ENCODE assay signal across 8 cellular contexts in genomic region chr2:69644506-69644979, GRCh38. TPM values are rescaled to one million over a fixed set of nuclear protein-coding genes. Genes with fewer than 3 reads are reported as not detected.
A peak's percentile ranks its signal among the peaks of the same experiment; 100 is the strongest.
DNase-seq lines count a peak whose midpoint lies in the region; ATAC-seq and TF ChIP-seq lines count a peak whose summit lies in the region.

No MANE protein-coding gene starts in this region.

- TF ChIP-seq POLR2A in body of pancreas (IDR thresholded peaks at IDR 0.05) (no peak), right lobe of liver (IDR thresholded peaks at IDR 0.05) (no peak)

- TF ChIP-seq CTCF in body of pancreas (IDR thresholded peaks at IDR 0.05) (no peak), right lobe of liver (IDR thresholded peaks at IDR 0.05) (no peak), upper lobe of right lung (IDR thresholded peaks at IDR 0.05) (no peak)

- H3K4me3 ChIP-seq in body of pancreas (peak overlapping the region; percentile 27 to 84), right lobe of liver (peak overlapping the region; percentile 82 to 99 (median 97)), upper lobe of right lung (peak overlapping the region; percentile 99)

- WGBS in body of pancreas, 2 donors: 0 to 1% methylated on average over 15 of the region's 15 CpGs
- WGBS in right lobe of liver (ENCODE audit: insufficient coverage, low coverage, low lambda C conversion rate, missing lambda C conversion rate): 1% methylated on average over 6 of the region's 15 CpGs

- peak overlapping the region; percentile 99 for H3K27ac Mint-ChIP-seq in activated naive CD4-positive, alpha-beta T cell treated with anti-CD3 and anti-CD28 coated beads, Interleukin-2, amount 50 U/mL, for 24 hours

- H3K4me1 ChIP-seq in body of pancreas (peaks cover 37% of the 10 kb centered on the region), right lobe of liver (peaks cover 0 to 18% (median 0%) of the 10 kb centered on the region in 4 donors), upper lobe of right lung (peaks cover 36% of the 10 kb centered on the region)

- H3K9me3 Mint-ChIP-seq in activated naive CD4-positive, alpha-beta T cell treated with anti-CD3 and anti-CD28 coated beads, Interleukin-2, amount 50 U/mL, for 24 hours: no peaks in the 10 kb centered on the region

- H3K4me3 Mint-ChIP-seq in activated naive CD4-positive, alpha-beta T cell treated with anti-CD3 and anti-CD28 coated beads, Interleukin-2, amount 50 U/mL, for 24 hours: peak overlapping the region; percentile 95

- intact Hi-C loops in body of pancreas (cut with DNase I) (loop anchor here (5.0 kb wide), 1 partner anchor 68 kb away; no protein-coding TSS in a partner anchor), right lobe of liver (cut with DNase I) (no loop called here), upper lobe of right lung (cut with DNase I) (no loop called here)

- ATAC-seq in body of pancreas (no peak), right lobe of liver (peak in 1 of 4 donors; percentile 1), upper lobe of right lung (no peak), HG02970 (IDR thresholded peaks at IDR 0.05; ENCODE audit: low FRiP score, unreplicated experiment) (no peak)

- no peak for DNase-seq in activated naive CD4-positive, alpha-beta T cell (lab: John Stamatoyannopoulos, UW)
- DNase-seq in body of pancreas (no peak), right lobe of liver (no peak), upper lobe of right lung (peak; percentile 71), superior temporal gyrus (ENCODE audit: extremely low spot score) (no peak), NCI-H82 treated with DMSO at 0.1 percent for 48 hours (lab: John Stamatoyannopoulos, UW; ENCODE audit: unreplicated experiment) (no peak)

- no peaks in the 10 kb centered on the region for H3K9me3 ChIP-seq in body of pancreas
- H3K9me3 ChIP-seq in right lobe of liver: no peaks in the 10 kb centered on the region
- H3K9me3 ChIP-seq in upper lobe of right lung: no peaks in the 10 kb centered on the region

- H3K36me3 Mint-ChIP-seq in activated naive CD4-positive, alpha-beta T cell treated with anti-CD3 and anti-CD28 coated beads, Interleukin-2, amount 50 U/mL, for 24 hours: peaks cover under 1% of the 10 kb centered on the region

- H3K36me3 ChIP-seq in body of pancreas (replicated peaks in 1 of 2; ENCODE audit: insufficient read depth in 1 of 2, low read depth in 2 of 2) (no peaks in the 10 kb centered on the region), right lobe of liver (no peaks in the 10 kb centered on the region), upper lobe of right lung (peaks cover 3% of the 10 kb centered on the region)

- H3K27me3 Mint-ChIP-seq in activated naive CD4-positive, alpha-beta T cell treated with anti-CD3 and anti-CD28 coated beads, Interleukin-2, amount 50 U/mL, for 24 hours: no peaks in the 10 kb centered on the region

- H3K4me1 Mint-ChIP-seq in activated naive CD4-positive, alpha-beta T cell treated with anti-CD3 and anti-CD28 coated beads, Interleukin-2, amount 50 U/mL, for 24 hours: peaks cover 61% of the 10 kb centered on the region

- H3K27ac ChIP-seq in body of pancreas (peak overlapping the region; percentile 91 to 98 (median 96)), right lobe of liver (peak overlapping the region; percentile 91 to 98 (median 95)), upper lobe of right lung (peak overlapping the region; percentile 97)

- H3K27me3 ChIP-seq in body of pancreas (no peaks in the 10 kb centered on the region), right lobe of liver (no peaks in the 10 kb centered on the region), upper lobe of right lung (no peaks in the 10 kb centered on the region)

RNA-seq across cellular contexts. Expression of gene AAK1, which starts 1.0 kb away (rescaled TPM):
- total RNA-seq in body of pancreas (10 to 100 TPM; 44.6 to 60.0 TPM), right lobe of liver (10 to 100 TPM; 12.7 to 30.5 (median 20.5) TPM), upper lobe of right lung (72.6 TPM)
